9 cellular contexts compared by ENCODE assay signal in the genomic region with DNA sequence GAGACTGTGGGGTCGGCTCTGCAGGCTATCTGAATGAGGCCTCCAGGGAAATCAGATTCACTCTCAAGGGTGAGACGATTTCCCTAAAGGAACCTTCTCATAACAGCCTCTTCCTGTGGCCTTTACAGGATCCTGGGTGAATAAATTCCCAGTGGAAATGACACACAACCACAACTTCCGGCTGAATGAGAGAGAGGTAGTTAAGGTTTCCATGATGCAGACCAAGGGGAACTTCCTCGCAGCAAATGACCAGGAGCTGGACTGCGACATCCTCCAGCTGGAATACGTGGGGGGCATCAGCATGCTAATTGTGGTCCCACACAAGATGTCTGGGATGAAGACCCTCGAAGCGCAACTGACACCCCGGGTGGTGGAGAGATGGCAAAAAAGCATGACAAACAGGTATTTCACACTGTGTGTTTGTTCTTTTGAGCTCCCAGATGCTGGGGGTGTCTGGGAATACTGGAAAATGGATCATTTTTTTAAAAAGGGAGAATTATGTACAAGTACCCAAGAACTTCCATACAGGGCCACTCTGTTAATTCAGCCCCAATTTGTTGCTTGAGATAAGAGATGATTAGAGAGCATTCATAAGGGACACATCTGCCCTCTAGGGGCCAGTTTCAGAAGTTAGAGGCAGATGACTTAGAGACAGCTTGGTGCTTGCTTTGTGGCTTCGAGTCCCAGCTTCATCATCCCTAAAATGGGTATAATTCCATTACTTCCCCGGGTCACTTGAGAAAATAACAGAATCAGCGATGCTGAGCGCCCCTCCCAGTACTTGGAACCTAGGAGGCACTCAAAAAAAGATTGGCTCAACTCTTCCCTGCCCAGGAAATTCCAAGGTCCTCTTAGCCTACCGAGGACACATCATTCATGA. TPM values are rescaled to one million over a fixed set of nuclear protein-coding genes. Genes with fewer than 3 reads are reported as not detected.
DNase-seq lines count a peak whose midpoint lies in the region; ATAC-seq, FAIRE-seq and TF ChIP-seq lines count a peak whose summit lies in the region.
"Had no signal": no experiment of that assay in that cellular context is flagged by ENCODE, and none has a peak within 500 bp of the region (broad histone marks: within the 10 kb centered on the region; RNA-seq: fewer than 3 reads in every experiment).

No MANE protein-coding gene starts in this region.

- peak; percentile 75 for DNase-seq in AG08395 (ENCODE audit: low spot score)
- DNase-seq in GM12864 (ENCODE audit: low read depth), result peak; percentile 57
- DNase-seq in NCI-H2029 treated with DMSO at 0.1 percent for 48 hours (lab: John Stamatoyannopoulos, UW), result peak; percentile 37
- DNase-seq in activated CD4-positive, alpha-beta T cell treated with anti-CD3 and anti-CD28 coated beads for 1 hour, result peak; percentile 12
- peak; percentile 85 for DNase-seq in endothelial cell of umbilical vein (ENCODE audit: low read depth, low spot score)
- peak in 8 of 10 donors; percentile 26 to 71 (median 40) for DNase-seq in naive thymus-derived CD8-positive, alpha-beta T cell
- DNase-seq in upper lobe of left lung, result peak in 1 of 2 donors; percentile 51
- no peak for DNase-seq in mesenteric fat pad (ENCODE audit: low spot score)

- no peaks in the 10 kb centered on the region for H3K9me1 ChIP-seq in endothelial cell of umbilical vein (replicated peaks; ENCODE audit: control insufficient read depth, extremely low read depth, insufficient read depth, low read length)

- WGBS in upper lobe of left lung, 2 donors, result 49 to 64% methylated on average over 14 of the region's 14 CpGs

- peak; percentile 91 for TF ChIP-seq CTCF in GM12864 (IDR thresholded peaks at IDR 0.05; ENCODE audit: low read depth, low read length, missing control alignments)
- TF ChIP-seq CTCF in endothelial cell of umbilical vein (IDR thresholded peaks at IDR 0.05; ENCODE audit: extremely low read depth in 1 of 2, insufficient read depth in 1 of 2, low read depth in 1 of 2, low read length in 2 of 2), result peak; percentile 76 to 77
- peak; percentile 32 to 68 (median 59) for TF ChIP-seq CTCF in upper lobe of left lung (IDR thresholded peaks at IDR 0.05)

- H3K9me3 Mint-ChIP-seq in naive thymus-derived CD8-positive, alpha-beta T cell, result no peaks in the 10 kb centered on the region

- no peaks in the 10 kb centered on the region for H3K27me3 Mint-ChIP-seq in naive thymus-derived CD8-positive, alpha-beta T cell

- no peak overlapping the region for H2AFZ ChIP-seq in endothelial cell of umbilical vein (ENCODE audit: low read depth, low read length)

- peak overlapping the region; percentile 61 for H3K4me2 ChIP-seq in endothelial cell of umbilical vein (ENCODE audit: insufficient read depth, low read length)

- peak overlapping the region in 4 of 10 donors; percentile 0 to 35 (median 16) for H3K27ac Mint-ChIP-seq in naive thymus-derived CD8-positive, alpha-beta T cell

- H3K79me2 ChIP-seq in endothelial cell of umbilical vein (ENCODE audit: control insufficient read depth, insufficient read depth, low read length), result no peaks in the 10 kb centered on the region

- H3K36me3 ChIP-seq in endothelial cell of umbilical vein (ENCODE audit: control insufficient read depth in 2 of 2, extremely low read depth in 1 of 2, insufficient read depth in 2 of 2, low read length in 2 of 2), result peaks cover 3 to 6% of the 10 kb centered on the region in 2 experiments
- H3K36me3 ChIP-seq in upper lobe of left lung, result peaks cover 0 to 47% (median 30%) of the 10 kb centered on the region in 4 donors

- H3K4me3 Mint-ChIP-seq in naive thymus-derived CD8-positive, alpha-beta T cell, result no peak overlapping the region

- H3K9ac ChIP-seq in endothelial cell of umbilical vein (replicated peaks; ENCODE audit: extremely low read depth, insufficient read depth, low read length), result peak overlapping the region; percentile 66

- H3K9me3 ChIP-seq in endothelial cell of umbilical vein (replicated peaks; ENCODE audit: control insufficient read depth, insufficient read depth, low read length), result no peaks in the 10 kb centered on the region
- H3K9me3 ChIP-seq in upper lobe of left lung, result no peaks in the 10 kb centered on the region

- dilution Hi-C loops in endothelial cell of umbilical vein (cut with MboI; ENCODE audit: extremely low pct_ligation_motif_present, low sequenced_read_pairs), result no loop called here

- H3K27me3 ChIP-seq in endothelial cell of umbilical vein (ENCODE audit: control insufficient read depth in 2 of 2, insufficient read depth in 2 of 2, low read length in 2 of 2) (no peaks in the 10 kb centered on the region), upper lobe of left lung (no peaks in the 10 kb centered on the region)

- BruUV-seq in endothelial cell of umbilical vein (replicated peaks; lab: Mats Ljungman, UMichigan), result TSS peak; percentile 27

- FAIRE-seq in endothelial cell of umbilical vein (lab: Jason Lieb, UNC), result peak; percentile 95

- peaks cover 0 to 64% (median 10%) of the 10 kb centered on the region in 3 donors for H3K36me3 Mint-ChIP-seq in naive thymus-derived CD8-positive, alpha-beta T cell

- POLR2A ChIA-PET in endothelial cell of umbilical vein (lab: Charles Lee), result no interaction called here
- POLR2A ChIA-PET in naive thymus-derived CD8-positive, alpha-beta T cell (lab: Charles Lee), result no interaction called here

- intact Hi-C loops in endothelial cell of umbilical vein (cut with micrococcal nuclease), result loop anchor here (1.0 to 5.0 kb wide), 4 partner anchors 74 to 222 kb away; a partner anchor contains a TSS

- H4K20me1 ChIP-seq in endothelial cell of umbilical vein (replicated peaks; ENCODE audit: control insufficient read depth, extremely low read depth, insufficient read depth, low read length), result no peaks in the 10 kb centered on the region

- H3K27ac ChIP-seq in endothelial cell of umbilical vein (ENCODE audit: insufficient read depth, low read depth, low read length), result peak overlapping the region; percentile 97
- H3K27ac ChIP-seq in upper lobe of left lung, result peak overlapping the region in 1 of 4 donors; percentile 24

- peak; percentile 22 for TF ChIP-seq POLR2A in endothelial cell of umbilical vein (IDR thresholded peaks at IDR 0.05; ENCODE audit: low read depth, low read length)
- TF ChIP-seq POLR2A in upper lobe of left lung (IDR thresholded peaks at IDR 0.05), result no peak

- ATAC-seq in naive thymus-derived CD8-positive, alpha-beta T cell, result peak; percentile 82 to 84
- ATAC-seq in upper lobe of left lung (ENCODE audit: low FRiP score in 2 of 2), result peak; percentile 44 to 56

- H3K4me1 ChIP-seq in endothelial cell of umbilical vein (ENCODE audit: control insufficient read depth, extremely low read depth, insufficient read depth, low read length) (peaks cover 55% of the 10 kb centered on the region), upper lobe of left lung (peaks cover 0 to 19% (median 1%) of the 10 kb centered on the region in 4 donors)

- peaks cover 0 to 5% (median 1%) of the 10 kb centered on the region in 4 donors for H3K4me1 Mint-ChIP-seq in naive thymus-derived CD8-positive, alpha-beta T cell

- no peak for TF ChIP-seq EP300 in upper lobe of left lung (IDR thresholded peaks at IDR 0.05)

- CTCF ChIA-PET in endothelial cell of umbilical vein (lab: Charles Lee), result interaction anchor here (0.6 to 4.4 kb wide), 33 partner anchors 9 to 366 kb away, joined by 3 to 62 read pairs (median 6); a partner anchor contains a TSS

- H3K4me3 ChIP-seq in GM12864 (ENCODE audit: low read depth, low read length) (no peak overlapping the region; the same call in 1 of the 2 replicates), endothelial cell of umbilical vein (replicated peaks in 1 of 3; ENCODE audit: insufficient read depth in 1 of 3, low read depth in 1 of 3, low read length in 3 of 3) (peak overlapping the region in 1 of 3 experiments; percentile 32), upper lobe of left lung (no peak overlapping the region)

TF ChIP-seq in endothelial cell of umbilical vein, 7 proteins besides CTCF, POLR2A, EP300 and RAD21:
- TF ChIP-seq JUN (IDR thresholded peaks at IDR 0.05; ENCODE audit: borderline replicate concordance, insufficient read depth, insufficient read length, low read depth) (peak; percentile 81), MYC (IDR thresholded peaks at IDR 0.05; ENCODE audit: low read depth, low read length) (no peak), POLR2AphosphoS5 (IDR thresholded peaks at IDR 0.05; ENCODE audit: insufficient read depth, low read depth, low read length) (peak; percentile 73), EZH2 (IDR thresholded peaks at IDR 0.05; ENCODE audit: borderline replicate concordance, low read depth, low read length, severe bottlenecking) (no peak), GATA2 (IDR thresholded peaks at IDR 0.05; ENCODE audit: insufficient read depth, insufficient read length, low read depth, low read length) (peak; percentile 91), FOS (IDR thresholded peaks at IDR 0.05; ENCODE audit: borderline replicate concordance, insufficient read depth, low read length) (peak; percentile 95)
- TF ChIP-seq, protein P1, sequence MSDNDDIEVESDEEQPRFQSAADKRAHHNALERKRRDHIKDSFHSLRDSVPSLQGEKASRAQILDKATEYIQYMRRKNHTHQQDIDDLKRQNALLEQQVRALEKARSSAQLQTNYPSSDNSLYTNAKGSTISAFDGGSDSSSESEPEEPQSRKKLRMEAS (IDR thresholded peaks at IDR 0.05; ENCODE audit: insufficient read depth, insufficient read length), result no peak

RNA-seq across cellular contexts. Expression of a gene that starts 10.2 kb away (rescaled TPM):
- total RNA-seq in endothelial cell of umbilical vein (0.25 and 1.8 TPM in 2 replicates), upper lobe of left lung (1 to 10 TPM in 1 of 6 donors, under 1 TPM in 3, not detected in 2; 0.57 to 2.6 (median 0.76) TPM), mesenteric fat pad (0.35 TPM)
- polyA plus RNA-seq in endothelial cell of umbilical vein, result 0.72 and 0.94 TPM in 2 replicates
- 2.2 and 3.8 TPM in 2 replicates for polyA plus RNA-seq in endothelial cell of umbilical vein (2011; cell fraction: cytosol; rRNA removed)
- 1.5 and 1.7 TPM in 2 replicates for polyA plus RNA-seq in endothelial cell of umbilical vein (2011; cell fraction: nucleus; rRNA removed)
- 1.7 and 17.0 TPM in 2 replicates for polyA plus RNA-seq in endothelial cell of umbilical vein (2012)
- 0.74 and 1.3 TPM in 2 replicates for polyA minus RNA-seq in endothelial cell of umbilical vein
- polyA minus RNA-seq in endothelial cell of umbilical vein (2011; cell fraction: cytosol; rRNA and poly(A)+ RNA removed), result not detected
- 0.29 and 0.43 TPM in 2 replicates for polyA minus RNA-seq in endothelial cell of umbilical vein (2011; cell fraction: nucleus; rRNA and poly(A)+ RNA removed)
- total RNA-seq in naive thymus-derived CD8-positive, alpha-beta T cell, result not detected
- not detected for polyA plus RNA-seq in naive thymus-derived CD8-positive, alpha-beta T cell
- total RNA-seq: mononuclear cell had no signal
